ENCODE assay signal across 11 cellular contexts in the genomic region with DNA sequence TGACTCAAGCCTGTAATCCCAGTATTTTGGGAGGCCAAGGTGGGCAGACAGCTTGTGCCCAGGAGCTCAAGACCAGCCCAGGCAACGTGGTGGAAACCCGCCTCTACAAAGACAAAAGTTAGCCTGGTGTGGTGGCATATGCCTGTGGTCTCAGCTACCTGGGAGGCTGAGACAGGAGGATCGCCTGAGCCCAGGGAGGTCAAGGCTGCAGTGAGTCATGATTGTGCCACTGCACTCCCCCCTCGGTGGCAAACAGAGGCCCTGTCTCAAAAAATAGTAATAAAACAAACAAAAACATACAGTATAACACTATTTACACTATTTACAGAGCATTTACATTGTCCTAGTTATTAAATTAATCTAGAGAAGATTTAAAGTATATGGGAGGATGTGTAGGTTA.
"Had no signal": no experiment of that assay in that cellular context is flagged by ENCODE, and none has a peak within 500 bp of the region (broad histone marks: within the 10 kb centered on the region; RNA-seq: fewer than 3 reads in every experiment).

No MANE protein-coding gene starts in this region.

- DNase-seq: GM23248, GOT3, H7, H9, HCEC 1CT, HFFc6 had no signal

- H2AFZ ChIP-seq: GM23248, GM23338 had no signal

- H3K36me3 ChIP-seq: HAP-1 had no signal

- H3K9ac ChIP-seq: GM23248 had no signal

- FAIRE-seq: H1, H54 had no signal

- H3K27ac ChIP-seq: GM23248 had no signal

- H3K9me3 ChIP-seq: HAP-1 had no signal

- H3K4me3 ChIP-seq: GM23248, GM23338, HAP-1 had no signal

- H3K4me2 ChIP-seq: GM23338 had no signal

- ATAC-seq: GM23338, HCT116 had no signal
